Comparison of ENCODE assay signal across 1 cellular context in genomic region chr9:136697821-136698526, GRCh38.
TF ChIP-seq lines count a peak whose summit lies in the region.

No MANE protein-coding gene starts in this region.

TF ChIP-seq in HepG2, 621 proteins besides CTCF, POLR2A, EP300 and RAD21 (continued from another document and continues in another):
- TF ChIP-seq KIAA2018 (CRISPR knock-in tag; IDR thresholded peaks at IDR 0.05; ENCODE audit: borderline replicate concordance): no peak
- TF ChIP-seq ZNF850 (CRISPR knock-in tag; conservative IDR thresholded peaks at IDR 0.05): no peak
- no peak for TF ChIP-seq MTA1 (CRISPR knock-in tag; IDR thresholded peaks at IDR 0.05; ENCODE audit: borderline replicate concordance)
- no peak for TF ChIP-seq ZNF138 (CRISPR knock-in tag; IDR thresholded peaks at IDR 0.05; ENCODE audit: low read depth)
- TF ChIP-seq UBTF (CRISPR knock-in tag; IDR thresholded peaks at IDR 0.05): no peak
- no peak for TF ChIP-seq RFX3 (CRISPR knock-in tag; IDR thresholded peaks at IDR 0.05)
- TF ChIP-seq ZBTB49 (CRISPR knock-in tag; IDR thresholded peaks at IDR 0.05; ENCODE audit: borderline replicate concordance): no peak
- no peak for TF ChIP-seq NR0B2 (CRISPR knock-in tag; IDR thresholded peaks at IDR 0.05)
- TF ChIP-seq ZBTB37 (CRISPR knock-in tag; IDR thresholded peaks at IDR 0.05): no peak
- TF ChIP-seq TFAP4 (IDR thresholded peaks at IDR 0.05; ENCODE audit: borderline replicate concordance, low read depth): peak; percentile 72; the same call in 1 of the 2 replicates
- no peak for TF ChIP-seq MAF1 (CRISPR knock-in tag; IDR thresholded peaks at IDR 0.05; ENCODE audit: borderline replicate concordance)
- no peak for TF ChIP-seq RNF219 (CRISPR knock-in tag; IDR thresholded peaks at IDR 0.05)
- TF ChIP-seq GMEB1 (CRISPR knock-in tag; IDR thresholded peaks at IDR 0.05; ENCODE audit: borderline replicate concordance): no peak
- no peak for TF ChIP-seq ZMAT5 (CRISPR knock-in tag; IDR thresholded peaks at IDR 0.05; ENCODE audit: borderline replicate concordance, low read depth)
- TF ChIP-seq NCOR1 (IDR thresholded peaks at IDR 0.05; ENCODE audit: borderline replicate concordance, low read length): peak; percentile 59; the same call in 1 of the 2 replicates
- no peak for TF ChIP-seq THAP9 (CRISPR knock-in tag; IDR thresholded peaks at IDR 0.05; ENCODE audit: borderline replicate concordance)
- no peak for TF ChIP-seq ERF (CRISPR knock-in tag; IDR thresholded peaks at IDR 0.05)
- TF ChIP-seq ZNF501 (CRISPR knock-in tag; IDR thresholded peaks at IDR 0.05): peak; percentile 18; the same call in 1 of the 2 replicates
- peak; percentile 35; the same call in 1 of the 2 replicates for TF ChIP-seq DPF2 (CRISPR knock-in tag; IDR thresholded peaks at IDR 0.05; ENCODE audit: borderline replicate concordance, low read depth)
- TF ChIP-seq ZNF766 (CRISPR knock-in tag; IDR thresholded peaks at IDR 0.05; ENCODE audit: borderline replicate concordance): no peak
- no peak for TF ChIP-seq HES4 (CRISPR knock-in tag; IDR thresholded peaks at IDR 0.05; ENCODE audit: borderline replicate concordance)
- TF ChIP-seq POLR2AphosphoS2 (IDR thresholded peaks at IDR 0.05; ENCODE audit: low read depth, low read length): no peak
- no peak for TF ChIP-seq ZNF136 (CRISPR knock-in tag; IDR thresholded peaks at IDR 0.05; ENCODE audit: low read depth)
- TF ChIP-seq SATB2 (CRISPR knock-in tag; IDR thresholded peaks at IDR 0.05): no peak
- TF ChIP-seq ELF3 (CRISPR knock-in tag; IDR thresholded peaks at IDR 0.05): peak; percentile 63; the same call in 1 of the 2 replicates
- no peak for TF ChIP-seq FOSL1 (CRISPR knock-in tag; IDR thresholded peaks at IDR 0.05; ENCODE audit: borderline replicate concordance)
- no peak for TF ChIP-seq RFX1 (IDR thresholded peaks at IDR 0.05)
